ENCODE assay signal across 12 cellular contexts in the genomic region with DNA sequence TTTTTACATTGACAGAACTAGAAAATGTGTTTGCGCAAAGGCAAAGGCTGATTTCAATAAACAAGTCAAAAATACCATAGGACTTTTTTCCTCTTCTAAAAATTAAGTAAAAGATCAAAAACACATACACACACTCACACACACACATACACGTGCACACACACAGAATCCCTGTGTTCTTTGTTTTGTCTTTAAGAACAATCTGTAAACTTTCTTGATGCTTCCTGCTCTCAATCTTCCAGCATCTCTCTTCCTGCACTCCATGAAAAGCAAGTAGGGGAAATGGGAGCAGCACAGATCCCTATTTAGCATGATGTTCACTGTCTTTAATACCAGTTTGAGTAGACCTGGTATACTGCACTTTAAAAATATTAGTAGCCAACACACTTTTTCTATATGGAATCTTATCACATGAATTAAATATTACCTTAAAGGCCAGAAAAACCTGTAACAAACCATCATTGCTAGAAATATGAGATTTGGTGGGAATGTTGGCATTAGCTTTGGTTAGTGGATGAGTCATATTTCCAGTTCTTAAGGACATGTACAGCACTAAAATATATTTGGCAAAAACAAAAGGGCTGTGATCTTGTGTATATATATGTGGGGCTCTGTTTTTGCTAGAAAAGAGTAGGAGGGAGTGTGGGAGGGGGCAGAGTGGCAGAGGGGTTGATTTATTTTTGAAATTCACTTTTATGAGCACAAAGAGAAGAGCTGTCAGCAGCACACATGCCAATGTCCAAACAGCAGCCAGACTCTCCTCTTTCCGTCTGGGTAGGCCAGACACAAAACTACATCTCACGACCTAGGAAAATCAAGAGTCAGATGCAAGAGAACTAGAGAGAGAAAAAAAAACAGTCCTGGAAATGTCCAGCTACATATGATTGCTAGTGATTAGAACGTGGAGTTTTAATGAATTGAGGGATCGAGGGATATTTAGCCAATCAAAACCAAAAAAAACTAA. TPM values are rescaled to one million over a fixed set of nuclear protein-coding genes. Genes with fewer than 3 reads are reported as not detected.
DNase-seq lines count a peak whose midpoint lies in the region; ATAC-seq and TF ChIP-seq lines count a peak whose summit lies in the region.
"Had no signal": no experiment of that assay in that cellular context is flagged by ENCODE, and none has a peak within 500 bp of the region (broad histone marks: within the 10 kb centered on the region; RNA-seq: fewer than 3 reads in every experiment).

No MANE protein-coding gene starts in this region.

- H3K36me3 ChIP-seq in MG63 (no peaks in the 10 kb centered on the region), muscle layer of duodenum (ENCODE audit: control insufficient read depth in 1 of 2, insufficient read depth in 2 of 2, low read length in 2 of 2) (peaks cover 0 to 11% of the 10 kb centered on the region in 2 donors)
- H3K36me3 ChIP-seq: upper lobe of right lung had no signal

- TF ChIP-seq CTCF in AG04450 (IDR thresholded peaks at IDR 0.05; ENCODE audit: low read depth, low read length), result no peak
- no peak for TF ChIP-seq CTCF in dorsolateral prefrontal cortex (IDR thresholded peaks at IDR 0.05 in 54 of 56, conservative IDR thresholded peaks at IDR 0.05 in 2 of 56; ENCODE audit: low read depth in 1 of 56, partially characterized antibody in 56 of 56)

- H3K9me3 ChIP-seq in AG04450 (ENCODE audit: control insufficient read depth, insufficient read depth, low read length), result no peaks in the 10 kb centered on the region
- no peaks in the 10 kb centered on the region for H3K9me3 ChIP-seq in MG63
- no peaks in the 10 kb centered on the region for H3K9me3 ChIP-seq in muscle layer of duodenum (ENCODE audit: control insufficient read depth in 1 of 2, low read length in 2 of 2)
- H3K9me3 ChIP-seq: upper lobe of right lung had no signal

- CTCF ChIA-PET in AG04450 (lab: Charles Lee), result interaction anchor here (0.7 to 2.7 kb wide), 11 partner anchors 10 to 779 kb away, joined by 3 to 15 read pairs (median 4); no protein-coding TSS in a partner anchor

- H3K27ac ChIP-seq in AG04450 (ENCODE audit: low read depth, low read length) (peak overlapping the region; percentile 11), dorsolateral prefrontal cortex (peak overlapping the region; percentile 16 to 98 (median 80)), muscle layer of duodenum (ENCODE audit: low read length) (peak overlapping the region; percentile 16)
- H3K27ac ChIP-seq: upper lobe of right lung had no signal

- POLR2A ChIA-PET in AG04450 (lab: Yijun Ruan, JAX), result interaction anchor here (0.9 kb wide), 1 partner anchor 10 kb away, joined by 4 read pairs; no protein-coding TSS in a partner anchor

- H3K27me3 ChIP-seq in AG04450 (ENCODE audit: control insufficient read depth, insufficient read depth, low read length) (no peaks in the 10 kb centered on the region), MG63 (no peaks in the 10 kb centered on the region), dorsolateral prefrontal cortex (no peaks in the 10 kb centered on the region), muscle layer of duodenum (ENCODE audit: low read depth, low read length) (peaks cover 10% of the 10 kb centered on the region)
- H3K27me3 ChIP-seq: upper lobe of right lung had no signal

- ATAC-seq in GM21717 (IDR thresholded peaks at IDR 0.05; ENCODE audit: unreplicated experiment), result no peak
- no peak for ATAC-seq in HG03457 (IDR thresholded peaks at IDR 0.05; ENCODE audit: unreplicated experiment)
- ATAC-seq: activated CD4-positive, alpha-beta T cell treated with anti-CD3 and anti-CD28 coated beads for 36 hours; naive thymus-derived CD8-positive, alpha-beta T cell; upper lobe of right lung had no signal

- no peak overlapping the region for H3K4me3 ChIP-seq in AG04450 (ENCODE audit: low read depth, low read length)
- no peak overlapping the region for H3K4me3 ChIP-seq in MG63
- peak overlapping the region in 56 of 59 donors; percentile 3 to 96 (median 85) for H3K4me3 ChIP-seq in dorsolateral prefrontal cortex
- peak overlapping the region in 1 of 2 donors; percentile 90 for H3K4me3 ChIP-seq in muscle layer of duodenum (ENCODE audit: low read depth in 1 of 2, low read length in 2 of 2)
- H3K4me3 ChIP-seq: upper lobe of right lung had no signal

- H3K4me1 ChIP-seq in muscle layer of duodenum (ENCODE audit: control insufficient read depth in 1 of 2, insufficient read depth in 2 of 2, low read length in 2 of 2), result peaks cover 7 to 32% of the 10 kb centered on the region in 2 donors

- in situ Hi-C loops in ACHN (cut with HindIII; ENCODE audit: low pct_ligation_motif_present, low pct_unique_long_range_greater_than_20kb, low sequenced_read_pairs), result no loop called here

- DNase-seq in AG04450 (ENCODE audit: low read depth, low spot score) (no peak), MG63 (peak; percentile 3), dorsolateral prefrontal cortex (no peak), HuH-7 (ENCODE audit: low spot score) (no peak), ACHN (no peak)
- DNase-seq: activated CD4-positive, alpha-beta T cell treated with anti-CD3 and anti-CD28 coated beads for 36 hours; SIG-M5; upper lobe of right lung had no signal

- intact Hi-C loops in dorsolateral prefrontal cortex (cut with DNase I), result loop anchor here (5.0 to 10.0 kb wide), 2 partner anchors 181 to 659 kb away; no protein-coding TSS in a partner anchor

RNA-seq across cellular contexts. Expression of gene PTPRK, which starts 4.6 kb away (rescaled TPM):
- 37.8 and 53.7 TPM in 2 replicates for polyA plus RNA-seq in AG04450 (2011; rRNA removed)
- polyA minus RNA-seq in AG04450 (2011; rRNA and poly(A)+ RNA removed), result 95.3 and 115 TPM in 2 replicates
- 9.7 and 33.7 TPM in 2 replicates for total RNA-seq in MG63 (2014; rRNA removed; shearing (Covaris generic); ENCODE audit: low replicate concordance)
- total RNA-seq in dorsolateral prefrontal cortex, result 100 to 1,000 TPM in 114 of 120 experiments, 10 to 100 TPM in 6; 83.1 to 211 (median 136) TPM

Comparison
In these comparisons a context has a peak if more than half of its experiments do, and no peak if none do; other contexts are left out.
1. H3K27ac ChIP-seq: peak in every context shown above with its lines; median percentile 80 in dorsolateral prefrontal cortex; 16 in muscle layer of duodenum; 11 in AG04450.
2. H3K4me3 ChIP-seq: peak in dorsolateral prefrontal cortex (56 of 59); none in AG04450 (single experiment) and MG63 (single experiment).